Comparison of ENCODE assay signal across 19 cellular contexts in genomic region chr17:51365090-51365489, GRCh38.
DNase-seq lines count a peak whose midpoint lies in the region; ATAC-seq lines count a peak whose summit lies in the region.
"Had no signal": no experiment of that assay in that cellular context is flagged by ENCODE, and none has a peak within 500 bp of the region (broad histone marks: within the 10 kb centered on the region; RNA-seq: fewer than 3 reads in every experiment).

No MANE protein-coding gene starts in this region.

- peaks cover 17 to 19% (median 19%) of the 10 kb centered on the region in 3 donors for H3K4me1 Mint-ChIP-seq in T-cell
- peaks cover 9% of the 10 kb centered on the region for H3K4me1 Mint-ChIP-seq in activated naive CD8-positive, alpha-beta T cell treated with anti-CD3 and anti-CD28 coated beads, Interleukin-2, amount 10 ng/mL, durations not matched to agents 7 days and 5 days

- peaks cover 3% of the 10 kb centered on the region for H3K36me3 Mint-ChIP-seq in T-cell
- H3K36me3 Mint-ChIP-seq in activated naive CD8-positive, alpha-beta T cell treated with anti-CD3 and anti-CD28 coated beads, Interleukin-2, amount 10 ng/mL, durations not matched to agents 7 days and 5 days = no peaks in the 10 kb centered on the region

- H3K9me3 Mint-ChIP-seq in T-cell = no peaks in the 10 kb centered on the region
- peaks cover 1% of the 10 kb centered on the region for H3K9me3 Mint-ChIP-seq in activated naive CD8-positive, alpha-beta T cell treated with anti-CD3 and anti-CD28 coated beads, Interleukin-2, amount 10 ng/mL, durations not matched to agents 7 days and 5 days
- H3K9me3 Mint-ChIP-seq: activated T-helper 2 cell treated with anti-CD3 and anti-CD28 coated beads, Interferon-gamma antibody, Interleukin-2, Interleukin-4, amounts not matched to agents 10 μg/mL and 5 μg/mL and 100 μg/mL, durations not matched to agents 14 hours and 24 hours and 36 hours had no signal

- peak overlapping the region in 2 of 3 donors; percentile 18 to 50 for H3K4me3 Mint-ChIP-seq in T-cell
- no peak overlapping the region for H3K4me3 Mint-ChIP-seq in activated naive CD8-positive, alpha-beta T cell treated with anti-CD3 and anti-CD28 coated beads, Interleukin-2, amount 10 ng/mL, durations not matched to agents 7 days and 5 days

- DNase-seq in activated CD4-positive, alpha-beta T cell treated with anti-CD3 and anti-CD28 coated beads for 48 hours = peak; percentile 24
- no peak for DNase-seq in activated CD4-positive, alpha-beta T cell treated with anti-CD3 and anti-CD28 coated beads, Interleukin-2, amount 50 U/mL, for 4 hours
- DNase-seq in CD1c-positive myeloid dendritic cell (ENCODE audit: extremely low spot score) (peak; percentile 33), T-cell (peak in 4 of 34 experiments; percentile 2 to 25 (median 6)), pons (ENCODE audit: low spot score) (no peak)
- no peak for DNase-seq in activated naive CD8-positive, alpha-beta T cell treated with anti-CD3 and anti-CD28 coated beads, Interleukin-2, amount 10 ng/mL, durations not matched to agents 7 days and 5 days
- DNase-seq in activated CD4-positive, CD25-positive, alpha-beta regulatory T cell (lab: John Stamatoyannopoulos, UW) = no peak
- DNase-seq: anterior cingulate cortex, caudate nucleus, EL, foreskin fibroblast, HCEC 1CT, islet precursor cell, NCI-H524 treated with DMSO at 0.1 percent for 48 hours, small intestine, uterus had no signal

- H3K27me3 Mint-ChIP-seq in T-cell = peaks cover 0 to 3% of the 10 kb centered on the region in 2 donors
- no peaks in the 10 kb centered on the region for H3K27me3 Mint-ChIP-seq in activated naive CD8-positive, alpha-beta T cell treated with anti-CD3 and anti-CD28 coated beads, Interleukin-2, amount 10 ng/mL, durations not matched to agents 7 days and 5 days

- ATAC-seq in T-cell (replicated peaks in 1 of 4) = peak in 3 of 4 experiments; percentile 48 to 78 (median 61)
- no peak for ATAC-seq in activated naive CD8-positive, alpha-beta T cell treated with anti-CD3 and anti-CD28 coated beads, Interleukin-2, amount 10 ng/mL, durations not matched to agents 7 days and 5 days (ENCODE audit: low read depth)
- no peak for ATAC-seq in HG02610 (IDR thresholded peaks at IDR 0.05; ENCODE audit: unreplicated experiment)
- ATAC-seq: Right ventricle myocardium inferior had no signal

- POLR2A ChIA-PET in T-cell (lab: Charles Lee) = no interaction called here
- POLR2A ChIA-PET in activated naive CD8-positive, alpha-beta T cell treated with anti-CD3 and anti-CD28 coated beads, Interleukin-2, amount 10 ng/mL, durations not matched to agents 7 days and 5 days (lab: Charles Lee) = no interaction called here

- peak overlapping the region; percentile 92 for H3K27ac Mint-ChIP-seq in T-cell
- peak overlapping the region; percentile 57 for H3K27ac Mint-ChIP-seq in activated naive CD8-positive, alpha-beta T cell treated with anti-CD3 and anti-CD28 coated beads, Interleukin-2, amount 10 ng/mL, durations not matched to agents 7 days and 5 days
- H3K27ac Mint-ChIP-seq: activated T-helper 2 cell treated with anti-CD3 and anti-CD28 coated beads, Interferon-gamma antibody, Interleukin-2, Interleukin-4, amounts not matched to agents 10 μg/mL and 5 μg/mL and 100 μg/mL, durations not matched to agents 14 hours and 24 hours and 36 hours had no signal

- CTCF ChIA-PET in T-cell (lab: Charles Lee) = no interaction called here

Comparison
In these comparisons a context has a peak if more than half of its experiments do, and no peak if none do; other contexts are left out.
1. DNase-seq: peak in activated CD4-positive, alpha-beta T cell treated with anti-CD3 and anti-CD28 coated beads for 48 hours (single experiment) and CD1c-positive myeloid dendritic cell (single experiment); none in activated CD4-positive, alpha-beta T cell treated with anti-CD3 and anti-CD28 coated beads, Interleukin-2, amount 50 U/mL, for 4 hours (0 of 2), activated naive CD8-positive, alpha-beta T cell treated with anti-CD3 and anti-CD28 coated beads, Interleukin-2, amount 10 ng/mL, durations not matched to agents 7 days and 5 days (single experiment), activated CD4-positive, CD25-positive, alpha-beta regulatory T cell (0 of 4) and pons (single experiment).
2. ATAC-seq: peak in T-cell (3 of 4); none in activated naive CD8-positive, alpha-beta T cell treated with anti-CD3 and anti-CD28 coated beads, Interleukin-2, amount 10 ng/mL, durations not matched to agents 7 days and 5 days (single experiment) and HG02610 (single experiment).